Comparison of ENCODE assay signal across 1 cellular context in genomic region chr1:3553166-3553939, GRCh38.
TF ChIP-seq lines count a peak whose summit lies in the region.

No MANE protein-coding gene starts in this region.

TF ChIP-seq in HepG2, 621 proteins besides CTCF, POLR2A, EP300 and RAD21 (continued from another document):
- TF ChIP-seq HIC2 (CRISPR knock-in tag; IDR thresholded peaks at IDR 0.05; ENCODE audit: low read depth) (no peak), KLF15 (CRISPR knock-in tag; IDR thresholded peaks at IDR 0.05; ENCODE audit: borderline replicate concordance) (no peak), SRSF9 (IDR thresholded peaks at IDR 0.05; ENCODE audit: borderline replicate concordance, insufficient read depth, low read depth, low read length, poor library complexity, severe bottlenecking) (no peak), AGO2 (optimal IDR thresholded peaks at IDR 0.05; ENCODE audit: low read depth, low read length) (peak; percentile 53), GATA4 (IDR thresholded peaks at IDR 0.05; ENCODE audit: borderline replicate concordance, low read depth) (no peak), GFI1 (CRISPR knock-in tag; IDR thresholded peaks at IDR 0.05; ENCODE audit: borderline replicate concordance) (no peak), ZNF687 (CRISPR knock-in tag; IDR thresholded peaks at IDR 0.05) (0 out of 2 replicates have a peak, but pooled peaks have one; percentile 11), ZSCAN29 (CRISPR knock-in tag; conservative IDR thresholded peaks at IDR 0.05) (no peak), SALL1 (CRISPR knock-in tag; IDR thresholded peaks at IDR 0.05) (no peak), ZNF563 (CRISPR knock-in tag; IDR thresholded peaks at IDR 0.05) (no peak)
